Comparison of ENCODE assay signal across 15 cellular contexts in genomic region chr20:32607727-32608663, GRCh38.
"Had no signal": no experiment of that assay in that cellular context is flagged by ENCODE, and none has a peak within 500 bp of the region (broad histone marks: within the 10 kb centered on the region; RNA-seq: fewer than 3 reads in every experiment).

No MANE protein-coding gene starts in this region.

- H3K9me3 ChIP-seq: gastroesophageal sphincter, ovary, uterus had no signal

- DNase-seq: activated CD4-positive, alpha-beta memory T cell treated with anti-CD3 and anti-CD28 coated beads, Interleukin-2, amount 10 ng/mL, durations not matched to agents 7 days and 5 days; activated CD4-positive, alpha-beta T cell treated with anti-CD3 and anti-CD28 coated beads for 1 hour; activated gamma-delta T cell treated with Interleukin-2 at 50 U/mL for 16 hours; activated T-cell treated with anti-CD3 and anti-CD28 coated beads, Interleukin-2, amount 50 U/mL, for 72 hours; central memory CD4-positive, alpha-beta T cell; effector memory CD8-positive, alpha-beta T cell; mesendoderm; nephron progenitor cell; ovary; stimulated activated CD4-positive, alpha-beta T cell treated with anti-CD3 and anti-CD28 coated beads, Interleukin-15, amount 100 ng/mL, for 24 hours; stimulated activated CD4-positive, alpha-beta T cell treated with anti-CD3 and anti-CD28 coated beads, Interleukin-4, amount 100 ng/mL, for 24 hours; T-helper 9 cell; uterus had no signal

- H3K9me3 Mint-ChIP-seq: activated CD4-positive, alpha-beta memory T cell treated with anti-CD3 and anti-CD28 coated beads, Interleukin-2, amount 10 ng/mL, durations not matched to agents 7 days and 5 days; nephron progenitor cell had no signal

- ATAC-seq: activated T-cell treated with anti-CD3 and anti-CD28 coated beads, Interleukin-2, amount 50 U/mL, for 72 hours; effector memory CD8-positive, alpha-beta T cell; gastroesophageal sphincter had no signal

- H3K4me3 ChIP-seq: coronary artery, gastroesophageal sphincter, ovary, uterus had no signal

- H3K4me1 Mint-ChIP-seq: activated CD4-positive, alpha-beta memory T cell treated with anti-CD3 and anti-CD28 coated beads, Interleukin-2, amount 10 ng/mL, durations not matched to agents 7 days and 5 days had no signal

- H3K27me3 Mint-ChIP-seq: activated CD4-positive, alpha-beta memory T cell treated with anti-CD3 and anti-CD28 coated beads, Interleukin-2, amount 10 ng/mL, durations not matched to agents 7 days and 5 days; effector memory CD8-positive, alpha-beta T cell had no signal

- H3K27me3 ChIP-seq: ovary, uterus had no signal

- H3K4me3 Mint-ChIP-seq: activated CD4-positive, alpha-beta memory T cell treated with anti-CD3 and anti-CD28 coated beads, Interleukin-2, amount 10 ng/mL, durations not matched to agents 7 days and 5 days; activated T-cell treated with anti-CD3 and anti-CD28 coated beads, Interleukin-2, amount 50 U/mL, for 72 hours; effector memory CD8-positive, alpha-beta T cell; nephron progenitor cell had no signal

- H3K4me1 ChIP-seq: gastroesophageal sphincter, uterus had no signal

- H3K27ac Mint-ChIP-seq: activated CD4-positive, alpha-beta memory T cell treated with anti-CD3 and anti-CD28 coated beads, Interleukin-2, amount 10 ng/mL, durations not matched to agents 7 days and 5 days; activated T-cell treated with anti-CD3 and anti-CD28 coated beads, Interleukin-2, amount 50 U/mL, for 72 hours; nephron progenitor cell had no signal

- H3K36me3 ChIP-seq: gastroesophageal sphincter, ovary, uterus had no signal

- H3K27ac ChIP-seq: coronary artery, gastroesophageal sphincter, ovary, uterus had no signal
